ENCODE assay signal across 9 cellular contexts in the genomic region with DNA sequence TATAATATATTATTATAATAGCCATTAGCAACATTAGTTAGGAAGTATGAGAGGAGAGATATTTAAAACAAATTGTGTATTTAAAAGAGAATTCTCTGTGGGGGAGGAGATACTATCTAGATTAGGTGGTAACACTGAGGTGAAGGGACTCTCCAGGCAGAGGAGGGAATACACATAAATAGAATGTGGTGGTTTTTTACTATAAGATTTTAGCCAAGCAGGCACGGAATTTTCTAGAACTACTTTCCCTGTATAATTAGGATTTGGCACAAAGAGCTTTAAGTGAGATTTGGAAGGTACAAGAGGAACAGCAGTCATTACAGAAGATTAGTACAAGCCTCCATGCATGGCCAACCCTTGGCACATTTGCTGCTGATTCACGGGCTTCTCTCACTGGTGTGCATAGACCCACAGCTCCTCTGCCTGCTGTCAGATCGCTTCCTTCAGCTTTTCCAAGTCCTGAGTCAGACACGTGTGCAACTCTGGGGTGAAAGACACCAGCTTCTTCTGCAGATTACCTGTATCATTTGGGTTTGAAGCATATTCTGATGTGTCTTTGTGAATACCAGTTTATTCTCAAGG.
DNase-seq lines count a peak whose midpoint lies in the region; ATAC-seq and TF ChIP-seq lines count a peak whose summit lies in the region.
"Had no signal": no experiment of that assay in that cellular context is flagged by ENCODE, and none has a peak within 500 bp of the region (broad histone marks: within the 10 kb centered on the region; RNA-seq: fewer than 3 reads in every experiment).

No MANE protein-coding gene starts in this region.

- DNase-seq in NCI-H524 (lab: John Stamatoyannopoulos, UW) (peak; percentile 35 to 77), occipital lobe (lab: John Stamatoyannopoulos, UW) (peak; percentile 28), NCI-H1417 treated with DMSO at 0.1 percent for 48 hours (lab: John Stamatoyannopoulos, UW) (no peak), iPS-NIHi7 (ENCODE audit: extremely low spot score) (no peak), activated T-cell treated with anti-CD3 and anti-CD28 coated beads for 4 hours (no peak), endothelial cell (ENCODE audit: low spot score) (no peak)

- H3K4me3 Mint-ChIP-seq in endothelial cell (ENCODE audit: unreplicated experiment), result no peak overlapping the region

- peaks cover 2% of the 10 kb centered on the region for H3K27me3 Mint-ChIP-seq in endothelial cell (ENCODE audit: unreplicated experiment)
- H3K27me3 Mint-ChIP-seq: progenitor cell of endocrine pancreas had no signal

- H3K4me1 Mint-ChIP-seq in endothelial cell (ENCODE audit: unreplicated experiment), result no peaks in the 10 kb centered on the region

- TF ChIP-seq CTCF in endothelial cell (IDR thresholded peaks at IDR 0.05; ENCODE audit: unreplicated experiment), result no peak

- peak; percentile 64 for ATAC-seq in GM19023 (IDR thresholded peaks at IDR 0.05; ENCODE audit: unreplicated experiment)
- ATAC-seq in HG02763 (IDR thresholded peaks at IDR 0.05; ENCODE audit: unreplicated experiment), result peak; percentile 62

- no peak overlapping the region for H3K27ac Mint-ChIP-seq in endothelial cell (ENCODE audit: unreplicated experiment)
- H3K27ac Mint-ChIP-seq: progenitor cell of endocrine pancreas had no signal

- H3K36me3 Mint-ChIP-seq in endothelial cell (ENCODE audit: low read depth, unreplicated experiment), result no peaks in the 10 kb centered on the region

- H3K9me3 Mint-ChIP-seq in endothelial cell (ENCODE audit: unreplicated experiment), result no peaks in the 10 kb centered on the region

Comparison
In these comparisons a context has a peak if more than half of its experiments do, and no peak if none do; other contexts are left out.
1. DNase-seq: peak in NCI-H524 (2 of 2) and occipital lobe (single experiment); none in NCI-H1417 treated with DMSO at 0.1 percent for 48 hours (single experiment), iPS-NIHi7 (single experiment), activated T-cell treated with anti-CD3 and anti-CD28 coated beads for 4 hours (single experiment) and endothelial cell (single experiment).